Comparison of ENCODE assay signal across 9 cellular contexts in genomic region chr19:10517760-10518443, GRCh38. TPM values are rescaled to one million over a fixed set of nuclear protein-coding genes. Genes with fewer than 3 reads are reported as not detected.
A peak's percentile ranks its signal among the peaks of the same experiment; 100 is the strongest.
DNase-seq lines count a peak whose midpoint lies in the region; ATAC-seq and TF ChIP-seq lines count a peak whose summit lies in the region.
"Had no signal": no experiment of that assay in that cellular context is flagged by ENCODE, and none has a peak within 500 bp of the region (broad histone marks: within the 10 kb centered on the region; RNA-seq: fewer than 3 reads in every experiment).

No MANE protein-coding gene starts in this region.

- peak overlapping the region; percentile 90 for H3K4me3 ChIP-seq in HUES6 (ENCODE audit: low read depth, low read length)

- H3K27me3 Mint-ChIP-seq in CD4-positive, alpha-beta T cell: peaks cover 63% of the 10 kb centered on the region
- H3K27me3 Mint-ChIP-seq in activated B cell treated with CpG ODN at 0.5 μM for 24 hours (peaks cover 50% of the 10 kb centered on the region), progenitor cell of endocrine pancreas (peaks cover 52% of the 10 kb centered on the region)

- peak overlapping the region; percentile 71 for H3K4me3 Mint-ChIP-seq in CD4-positive, alpha-beta T cell
- H3K4me3 Mint-ChIP-seq in activated B cell treated with CpG ODN at 0.5 μM for 24 hours (peak overlapping the region; percentile 28), progenitor cell of endocrine pancreas (ENCODE audit: low read depth) (peak overlapping the region; percentile 64)

- ATAC-seq in CD4-positive, alpha-beta T cell (ENCODE audit: poor library complexity): peak; percentile 52
- peak; percentile 34 for ATAC-seq in activated B cell treated with CpG ODN at 0.5 μM for 24 hours (ENCODE audit: low read depth)
- peak; percentile 29 for ATAC-seq in foreskin keratinocyte

- H3K9ac ChIP-seq in HUES6 (ENCODE audit: low read length): peak overlapping the region; percentile 69

- H3K27ac ChIP-seq in CD4-positive, alpha-beta T cell (ENCODE audit: low read depth, low read length): no peak overlapping the region
- H3K27ac ChIP-seq in HUES6 (ENCODE audit: low read depth, low read length): no peak overlapping the region
- H3K27ac ChIP-seq in foreskin keratinocyte: no peak overlapping the region

- H3K9me3 ChIP-seq in CD4-positive, alpha-beta T cell (ENCODE audit: control insufficient read depth, low read length): no peaks in the 10 kb centered on the region
- H3K9me3 ChIP-seq in HUES6 (ENCODE audit: control insufficient read depth, insufficient read depth, low read depth, low read length): no peaks in the 10 kb centered on the region

- H3K36me3 Mint-ChIP-seq in CD4-positive, alpha-beta T cell (ENCODE audit: low read depth): no peaks in the 10 kb centered on the region
- H3K36me3 Mint-ChIP-seq in activated B cell treated with CpG ODN at 0.5 μM for 24 hours (ENCODE audit: low read depth) (no peaks in the 10 kb centered on the region), progenitor cell of endocrine pancreas (ENCODE audit: insufficient read depth) (no peaks in the 10 kb centered on the region)

- intact Hi-C loops in CD4-positive, alpha-beta T cell (cut with DNase I, micrococcal nuclease): no loop called here
- intact Hi-C loops in activated B cell treated with CpG ODN at 0.5 μM for 24 hours (cut with micrococcal nuclease): no loop called here

- H3K36me3 ChIP-seq in HUES6 (ENCODE audit: control insufficient read depth, insufficient read depth, low read length): no peaks in the 10 kb centered on the region

- CTCF ChIA-PET in CD4-positive, alpha-beta T cell (lab: Charles Lee): no interaction called here
- CTCF ChIA-PET in activated B cell treated with CpG ODN at 0.5 μM for 24 hours (lab: Charles Lee): no interaction called here

- no peak for DNase-seq in CD4-positive, alpha-beta T cell
- peak; percentile 21 for DNase-seq in activated B cell treated with CpG ODN at 0.5 μM for 24 hours
- no peak for DNase-seq in foreskin keratinocyte
- DNase-seq in progenitor cell of endocrine pancreas (ENCODE audit: low spot score, unreplicated experiment): no peak
- DNase-seq in stimulated activated CD4-positive, alpha-beta T cell treated with anti-CD3 and anti-CD28 coated beads, Interleukin-4, amount 100 ng/mL, for 4 hours: no peak
- no peak for DNase-seq in NCI-H2029 treated with DMSO at 0.1 percent for 48 hours (lab: John Stamatoyannopoulos, UW)
- DNase-seq in H4 (ENCODE audit: low spot score): no peak

- TF ChIP-seq CTCF in CD4-positive, alpha-beta T cell (IDR thresholded peaks at IDR 0.05): no peak
- TF ChIP-seq CTCF in activated B cell treated with CpG ODN at 0.5 μM for 24 hours (IDR thresholded peaks at IDR 0.05): no peak
- no peak for TF ChIP-seq CTCF in foreskin keratinocyte (conservative IDR thresholded peaks at IDR 0.05)
- no peak for TF ChIP-seq CTCF in progenitor cell of endocrine pancreas (IDR thresholded peaks at IDR 0.05; ENCODE audit: unreplicated experiment)

- H3K27me3 ChIP-seq in CD4-positive, alpha-beta T cell (ENCODE audit: control insufficient read depth, insufficient read depth, low read length): peaks cover 56% of the 10 kb centered on the region
- H3K27me3 ChIP-seq in HUES6 (ENCODE audit: control insufficient read depth, insufficient read depth, low read length) (peaks cover 67% of the 10 kb centered on the region), foreskin keratinocyte (no peaks in the 10 kb centered on the region)

- H3K9me3 Mint-ChIP-seq in CD4-positive, alpha-beta T cell: no peaks in the 10 kb centered on the region
- no peaks in the 10 kb centered on the region for H3K9me3 Mint-ChIP-seq in activated B cell treated with CpG ODN at 0.5 μM for 24 hours
- no peaks in the 10 kb centered on the region for H3K9me3 Mint-ChIP-seq in progenitor cell of endocrine pancreas (ENCODE audit: low read depth)

- H3K27ac Mint-ChIP-seq in CD4-positive, alpha-beta T cell: no peak overlapping the region
- no peak overlapping the region for H3K27ac Mint-ChIP-seq in activated B cell treated with CpG ODN at 0.5 μM for 24 hours
- H3K27ac Mint-ChIP-seq in progenitor cell of endocrine pancreas: no peak overlapping the region

- POLR2A ChIA-PET in CD4-positive, alpha-beta T cell (lab: Charles Lee): no interaction called here
- POLR2A ChIA-PET in activated B cell treated with CpG ODN at 0.5 μM for 24 hours (lab: Charles Lee): interaction anchor here (0.6 kb wide), 1 partner anchor 93 kb away, joined by 10 read pairs; no protein-coding TSS in a partner anchor

- H3K4me1 ChIP-seq in HUES6 (ENCODE audit: control insufficient read depth, insufficient read depth, low read length) (peaks cover 22% of the 10 kb centered on the region), foreskin keratinocyte (peaks cover 5% of the 10 kb centered on the region)

- H3K4me1 Mint-ChIP-seq in CD4-positive, alpha-beta T cell (ENCODE audit: low read depth): peaks cover 31% of the 10 kb centered on the region
- peaks cover 33% of the 10 kb centered on the region for H3K4me1 Mint-ChIP-seq in activated B cell treated with CpG ODN at 0.5 μM for 24 hours
- peaks cover 8% of the 10 kb centered on the region for H3K4me1 Mint-ChIP-seq in progenitor cell of endocrine pancreas (ENCODE audit: low read depth)

RNA-seq across cellular contexts. Expression of gene S1PR5, which starts 0.7 kb away (rescaled TPM):
- under 1 TPM; 0.55 to 0.92 TPM for total RNA-seq in CD4-positive, alpha-beta T cell
- total RNA-seq in activated B cell treated with CpG ODN at 0.5 μM for 24 hours (0.12 TPM in 1 of 2 replicates, not detected in the other), foreskin keratinocyte (12.3 and 12.4 TPM in 2 replicates), progenitor cell of endocrine pancreas (not detected in 2 replicates)
- 13.8 and 14.6 TPM in 2 replicates for polyA plus RNA-seq in foreskin keratinocyte
- total RNA-seq in H4 (2014; rRNA removed; shearing (Covaris generic)): 1.0 and 1.7 TPM in 2 replicates
- polyA plus RNA-seq: neural cell had no signal

RNA-seq across cellular contexts. Expression of gene KEAP1, which starts 14.7 kb away (rescaled TPM):
- 10 to 100 TPM; 10.5 to 11.6 TPM for total RNA-seq in CD4-positive, alpha-beta T cell
- total RNA-seq in activated B cell treated with CpG ODN at 0.5 μM for 24 hours (38.9 and 48.0 TPM in 2 replicates), foreskin keratinocyte (58.4 and 59.2 TPM in 2 replicates), progenitor cell of endocrine pancreas (64.7 and 76.6 TPM in 2 replicates)
- polyA plus RNA-seq in foreskin keratinocyte: 53.8 and 57.2 TPM in 2 replicates
- 40.9 and 43.3 TPM in 2 replicates for total RNA-seq in H4 (2014; rRNA removed; shearing (Covaris generic))

RNA-seq across cellular contexts. Expression of gene ATG4D, which starts 25.8 kb away (rescaled TPM):
- 10 to 100 TPM; 81.1 to 84.6 TPM for total RNA-seq in CD4-positive, alpha-beta T cell
- total RNA-seq in activated B cell treated with CpG ODN at 0.5 μM for 24 hours: 37.8 and 39.1 TPM in 2 replicates
- total RNA-seq in foreskin keratinocyte: 23.0 and 25.2 TPM in 2 replicates
- polyA plus RNA-seq in foreskin keratinocyte: 28.6 and 29.7 TPM in 2 replicates
- 44.9 and 52.6 TPM in 2 replicates for total RNA-seq in progenitor cell of endocrine pancreas
- total RNA-seq in H4 (2014; rRNA removed; shearing (Covaris generic)): 13.1 and 18.6 TPM in 2 replicates

RNA-seq across cellular contexts. Expression of gene KRI1, which starts 47.9 kb away (rescaled TPM):
- total RNA-seq in CD4-positive, alpha-beta T cell: 10 to 100 TPM; 36.8 to 39.6 TPM
- 44.7 and 48.1 TPM in 2 replicates for total RNA-seq in activated B cell treated with CpG ODN at 0.5 μM for 24 hours
- total RNA-seq in foreskin keratinocyte: 19.7 TPM in 2 replicates
- 20.0 and 20.1 TPM in 2 replicates for polyA plus RNA-seq in foreskin keratinocyte
- total RNA-seq in progenitor cell of endocrine pancreas: 32.1 and 35.0 TPM in 2 replicates
- 7.7 and 8.3 TPM in 2 replicates for total RNA-seq in H4 (2014; rRNA removed; shearing (Covaris generic))

RNA-seq across cellular contexts. Expression of gene CDKN2D, which starts 50.9 kb away (rescaled TPM):
- 10 to 100 TPM; 83.3 to 84.0 TPM for total RNA-seq in CD4-positive, alpha-beta T cell
- total RNA-seq in activated B cell treated with CpG ODN at 0.5 μM for 24 hours (10.1 and 10.9 TPM in 2 replicates), foreskin keratinocyte (6.3 and 6.8 TPM in 2 replicates), progenitor cell of endocrine pancreas (4.2 and 5.0 TPM in 2 replicates)
- 8.2 and 10.1 TPM in 2 replicates for polyA plus RNA-seq in foreskin keratinocyte
- total RNA-seq in H4 (2014; rRNA removed; shearing (Covaris generic)): 3.2 and 5.2 TPM in 2 replicates
